Comparison of ENCODE assay signal across 1 cellular context in the genomic region with DNA sequence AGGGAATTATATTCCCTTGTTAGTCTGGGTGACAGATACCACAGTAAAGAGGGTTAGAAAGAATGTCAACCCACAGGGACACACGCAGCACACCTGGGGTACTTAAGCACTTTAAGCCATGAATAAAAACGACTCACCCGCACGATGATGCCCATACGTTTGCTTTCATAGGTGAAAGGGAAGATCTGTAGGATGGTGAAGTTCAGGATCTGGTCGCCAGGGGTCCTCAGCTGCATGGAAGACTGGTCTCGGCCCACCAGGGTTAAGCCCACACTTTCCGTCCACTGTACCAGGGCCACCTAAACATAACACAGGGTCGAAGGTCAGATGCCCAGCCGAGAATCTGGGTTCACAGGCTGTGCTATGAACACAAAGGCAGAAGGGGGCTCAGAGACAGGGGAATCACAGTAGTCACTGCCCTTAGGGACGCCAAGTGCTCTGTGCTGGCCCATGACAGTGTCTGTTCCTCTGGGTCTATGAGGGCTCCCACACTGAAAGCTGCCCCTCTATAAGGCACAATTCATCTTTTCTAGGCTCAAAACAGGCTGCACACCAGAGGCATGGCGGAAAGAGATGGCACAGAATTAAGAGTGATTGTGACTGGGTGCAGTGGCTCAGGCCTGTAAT.
TF ChIP-seq lines count a peak whose summit lies in the region.

No MANE protein-coding gene starts in this region.

TF ChIP-seq in HepG2, 621 proteins besides CTCF, POLR2A, EP300 and RAD21 (continued from another document and continues in another):
- TF ChIP-seq, protein P1, sequence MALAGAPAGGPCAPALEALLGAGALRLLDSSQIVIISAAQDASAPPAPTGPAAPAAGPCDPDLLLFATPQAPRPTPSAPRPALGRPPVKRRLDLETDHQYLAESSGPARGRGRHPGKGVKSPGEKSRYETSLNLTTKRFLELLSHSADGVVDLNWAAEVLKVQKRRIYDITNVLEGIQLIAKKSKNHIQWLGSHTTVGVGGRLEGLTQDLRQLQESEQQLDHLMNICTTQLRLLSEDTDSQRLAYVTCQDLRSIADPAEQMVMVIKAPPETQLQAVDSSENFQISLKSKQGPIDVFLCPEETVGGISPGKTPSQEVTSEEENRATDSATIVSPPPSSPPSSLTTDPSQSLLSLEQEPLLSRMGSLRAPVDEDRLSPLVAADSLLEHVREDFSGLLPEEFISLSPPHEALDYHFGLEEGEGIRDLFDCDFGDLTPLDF (CRISPR knock-in tag; IDR thresholded peaks at IDR 0.05), result no peak
- TF ChIP-seq MIER3 (CRISPR knock-in tag; IDR thresholded peaks at IDR 0.05; ENCODE audit: borderline replicate concordance) (no peak), THYN1 (CRISPR knock-in tag; IDR thresholded peaks at IDR 0.05; ENCODE audit: borderline replicate concordance, low read depth) (no peak), MEIS2 (CRISPR knock-in tag; IDR thresholded peaks at IDR 0.05) (no peak), ISL2 (CRISPR knock-in tag; IDR thresholded peaks at IDR 0.05) (no peak), ZKSCAN5 (CRISPR knock-in tag; IDR thresholded peaks at IDR 0.05) (no peak), TOPORS (CRISPR knock-in tag; IDR thresholded peaks at IDR 0.05) (peak; percentile 63; the same call in 1 of the 2 replicates), KLF13 (CRISPR knock-in tag; IDR thresholded peaks at IDR 0.05) (peak; percentile 50; the same call in 1 of the 2 replicates), STAG1 (CRISPR knock-in tag; IDR thresholded peaks at IDR 0.05) (peak; percentile 100), ZBTB1 (CRISPR knock-in tag; IDR thresholded peaks at IDR 0.05; ENCODE audit: borderline replicate concordance) (no peak), TCF7 (IDR thresholded peaks at IDR 0.05; ENCODE audit: low read depth) (no peak), CBFB (CRISPR knock-in tag; IDR thresholded peaks at IDR 0.05) (no peak), RORA (CRISPR knock-in tag; IDR thresholded peaks at IDR 0.05) (no peak), ZNF34 (CRISPR knock-in tag; IDR thresholded peaks at IDR 0.05; ENCODE audit: borderline replicate concordance) (0 out of 2 replicates have a peak, but pooled peaks have one; percentile 59), TEAD3 (CRISPR knock-in tag; optimal IDR thresholded peaks at IDR 0.05; ENCODE audit: borderline replicate concordance) (peak; percentile 81), ETV6 (CRISPR knock-in tag; conservative IDR thresholded peaks at IDR 0.05) (no peak), ZNF746 (CRISPR knock-in tag; IDR thresholded peaks at IDR 0.05) (no peak), PAWR (CRISPR knock-in tag; IDR thresholded peaks at IDR 0.05; ENCODE audit: borderline replicate concordance) (no peak), HES4 (CRISPR knock-in tag; IDR thresholded peaks at IDR 0.05; ENCODE audit: borderline replicate concordance) (no peak), ZNF326 (CRISPR knock-in tag; IDR thresholded peaks at IDR 0.05; ENCODE audit: borderline replicate concordance) (no peak), XBP1 (CRISPR knock-in tag; IDR thresholded peaks at IDR 0.05) (no peak), ZNF678 (CRISPR knock-in tag; IDR thresholded peaks at IDR 0.05) (no peak), BCL6 (CRISPR knock-in tag; IDR thresholded peaks at IDR 0.05) (no peak), MXD4 (CRISPR knock-in tag; IDR thresholded peaks at IDR 0.05) (no peak), ZNF773 (CRISPR knock-in tag; IDR thresholded peaks at IDR 0.05; ENCODE audit: borderline replicate concordance) (no peak), ZNF781 (CRISPR knock-in tag; IDR thresholded peaks at IDR 0.05; ENCODE audit: borderline replicate concordance, not compliant biosample characterization) (peak; percentile 52), ZMYM3 (CRISPR knock-in tag; IDR thresholded peaks at IDR 0.05) (0 out of 2 replicates have a peak, but pooled peaks have one; percentile 30), HCFC1 (IDR thresholded peaks at IDR 0.05; ENCODE audit: low read depth, low read length) (0 out of 2 replicates have a peak, but pooled peaks have one; percentile 18), ZNF547 (CRISPR knock-in tag; IDR thresholded peaks at IDR 0.05) (no peak), YEATS4 (CRISPR knock-in tag; IDR thresholded peaks at IDR 0.05; ENCODE audit: borderline replicate concordance) (no peak), ZNF562 (CRISPR knock-in tag; IDR thresholded peaks at IDR 0.05; ENCODE audit: borderline replicate concordance) (no peak), ERF (CRISPR knock-in tag; IDR thresholded peaks at IDR 0.05) (peak; percentile 79; the same call in 1 of the 2 replicates), ZNF674 (CRISPR knock-in tag; IDR thresholded peaks at IDR 0.05; ENCODE audit: low read depth) (no peak), ZNF839 (CRISPR knock-in tag; IDR thresholded peaks at IDR 0.05; ENCODE audit: borderline replicate concordance) (0 out of 2 replicates have a peak, but pooled peaks have one; percentile 36), TARDBP (CRISPR knock-in tag; IDR thresholded peaks at IDR 0.05) (peak; percentile 72; the same call in 1 of the 2 replicates), TEAD2 (CRISPR knock-in tag; IDR thresholded peaks at IDR 0.05) (no peak), ZFP36 (IDR thresholded peaks at IDR 0.05; ENCODE audit: borderline replicate concordance, low read depth, low read length, partially characterized antibody) (no peak)
- TF ChIP-seq, protein P2, sequence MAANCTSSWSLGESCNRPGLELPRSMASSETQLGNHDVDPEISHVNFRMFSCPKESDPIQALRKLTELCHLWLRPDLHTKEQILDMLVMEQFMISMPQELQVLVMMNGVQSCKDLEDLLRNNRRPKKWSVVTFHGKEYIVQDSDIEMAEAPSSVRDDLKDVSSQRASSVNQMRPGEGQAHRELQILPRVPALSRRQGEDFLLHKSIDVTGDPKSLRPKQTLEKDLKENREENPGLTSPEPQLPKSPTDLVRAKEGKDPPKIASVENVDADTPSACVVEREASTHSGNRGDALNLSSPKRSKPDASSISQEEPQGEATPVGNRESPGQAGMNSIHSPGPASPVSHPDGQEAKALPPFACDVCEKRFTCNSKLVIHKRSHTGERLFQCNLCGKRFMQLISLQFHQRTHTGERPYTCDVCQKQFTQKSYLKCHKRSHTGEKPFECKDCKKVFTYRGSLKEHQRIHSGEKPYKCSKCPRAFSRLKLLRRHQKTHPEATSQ (CRISPR knock-in tag; IDR thresholded peaks at IDR 0.05; ENCODE audit: borderline replicate concordance), result no peak
- TF ChIP-seq, protein P3, sequence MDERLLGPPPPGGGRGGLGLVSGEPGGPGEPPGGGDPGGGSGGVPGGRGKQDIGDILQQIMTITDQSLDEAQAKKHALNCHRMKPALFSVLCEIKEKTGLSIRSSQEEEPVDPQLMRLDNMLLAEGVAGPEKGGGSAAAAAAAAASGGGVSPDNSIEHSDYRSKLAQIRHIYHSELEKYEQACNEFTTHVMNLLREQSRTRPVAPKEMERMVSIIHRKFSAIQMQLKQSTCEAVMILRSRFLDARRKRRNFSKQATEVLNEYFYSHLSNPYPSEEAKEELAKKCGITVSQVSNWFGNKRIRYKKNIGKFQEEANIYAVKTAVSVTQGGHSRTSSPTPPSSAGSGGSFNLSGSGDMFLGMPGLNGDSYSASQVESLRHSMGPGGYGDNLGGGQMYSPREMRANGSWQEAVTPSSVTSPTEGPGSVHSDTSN (CRISPR knock-in tag; IDR thresholded peaks at IDR 0.05), result no peak
- TF ChIP-seq, protein P4, sequence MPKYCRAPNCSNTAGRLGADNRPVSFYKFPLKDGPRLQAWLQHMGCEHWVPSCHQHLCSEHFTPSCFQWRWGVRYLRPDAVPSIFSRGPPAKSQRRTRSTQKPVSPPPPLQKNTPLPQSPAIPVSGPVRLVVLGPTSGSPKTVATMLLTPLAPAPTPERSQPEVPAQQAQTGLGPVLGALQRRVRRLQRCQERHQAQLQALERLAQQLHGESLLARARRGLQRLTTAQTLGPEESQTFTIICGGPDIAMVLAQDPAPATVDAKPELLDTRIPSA (CRISPR knock-in tag; IDR thresholded peaks at IDR 0.05; ENCODE audit: borderline replicate concordance), result no peak
- TF ChIP-seq, protein P5, sequence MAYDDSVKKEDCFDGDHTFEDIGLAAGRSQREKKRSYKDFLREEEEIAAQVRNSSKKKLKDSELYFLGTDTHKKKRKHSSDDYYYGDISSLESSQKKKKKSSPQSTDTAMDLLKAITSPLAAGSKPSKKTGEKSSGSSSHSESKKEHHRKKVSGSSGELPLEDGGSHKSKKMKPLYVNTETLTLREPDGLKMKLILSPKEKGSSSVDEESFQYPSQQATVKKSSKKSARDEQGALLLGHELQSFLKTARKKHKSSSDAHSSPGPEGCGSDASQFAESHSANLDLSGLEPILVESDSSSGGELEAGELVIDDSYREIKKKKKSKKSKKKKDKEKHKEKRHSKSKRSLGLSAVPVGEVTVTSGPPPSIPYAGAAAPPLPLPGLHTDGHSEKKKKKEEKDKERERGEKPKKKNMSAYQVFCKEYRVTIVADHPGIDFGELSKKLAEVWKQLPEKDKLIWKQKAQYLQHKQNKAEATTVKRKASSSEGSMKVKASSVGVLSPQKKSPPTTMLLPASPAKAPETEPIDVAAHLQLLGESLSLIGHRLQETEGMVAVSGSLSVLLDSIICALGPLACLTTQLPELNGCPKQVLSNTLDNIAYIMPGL (CRISPR knock-in tag; IDR thresholded peaks at IDR 0.05; ENCODE audit: borderline replicate concordance in 1 of 2, low read depth in 1 of 2), result peak in 1 of 2 experiments; percentile 75; a peak in 2 of 4 replicates
- TF ChIP-seq, protein P6, sequence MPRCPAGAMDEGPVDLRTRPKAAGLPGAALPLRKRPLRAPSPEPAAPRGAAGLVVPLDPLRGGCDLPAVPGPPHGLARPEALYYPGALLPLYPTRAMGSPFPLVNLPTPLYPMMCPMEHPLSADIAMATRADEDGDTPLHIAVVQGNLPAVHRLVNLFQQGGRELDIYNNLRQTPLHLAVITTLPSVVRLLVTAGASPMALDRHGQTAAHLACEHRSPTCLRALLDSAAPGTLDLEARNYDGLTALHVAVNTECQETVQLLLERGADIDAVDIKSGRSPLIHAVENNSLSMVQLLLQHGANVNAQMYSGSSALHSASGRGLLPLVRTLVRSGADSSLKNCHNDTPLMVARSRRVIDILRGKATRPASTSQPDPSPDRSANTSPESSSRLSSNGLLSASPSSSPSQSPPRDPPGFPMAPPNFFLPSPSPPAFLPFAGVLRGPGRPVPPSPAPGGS (CRISPR knock-in tag; IDR thresholded peaks at IDR 0.05), result no peak
- TF ChIP-seq, protein P7, sequence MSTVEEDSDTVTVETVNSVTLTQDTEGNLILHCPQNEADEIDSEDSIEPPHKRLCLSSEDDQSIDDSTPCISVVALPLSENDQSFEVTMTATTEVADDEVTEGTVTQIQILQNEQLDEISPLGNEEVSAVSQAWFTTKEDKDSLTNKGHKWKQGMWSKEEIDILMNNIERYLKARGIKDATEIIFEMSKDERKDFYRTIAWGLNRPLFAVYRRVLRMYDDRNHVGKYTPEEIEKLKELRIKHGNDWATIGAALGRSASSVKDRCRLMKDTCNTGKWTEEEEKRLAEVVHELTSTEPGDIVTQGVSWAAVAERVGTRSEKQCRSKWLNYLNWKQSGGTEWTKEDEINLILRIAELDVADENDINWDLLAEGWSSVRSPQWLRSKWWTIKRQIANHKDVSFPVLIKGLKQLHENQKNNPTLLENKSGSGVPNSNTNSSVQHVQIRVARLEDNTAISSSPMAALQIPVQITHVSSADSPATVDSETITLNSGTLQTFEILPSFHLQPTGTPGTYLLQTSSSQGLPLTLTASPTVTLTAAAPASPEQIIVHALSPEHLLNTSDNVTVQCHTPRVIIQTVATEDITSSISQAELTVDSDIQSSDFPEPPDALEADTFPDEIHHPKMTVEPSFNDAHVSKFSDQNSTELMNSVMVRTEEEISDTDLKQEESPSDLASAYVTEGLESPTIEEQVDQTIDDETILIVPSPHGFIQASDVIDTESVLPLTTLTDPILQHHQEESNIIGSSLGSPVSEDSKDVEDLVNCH (CRISPR knock-in tag; IDR thresholded peaks at IDR 0.05), result no peak
- TF ChIP-seq, protein P8, sequence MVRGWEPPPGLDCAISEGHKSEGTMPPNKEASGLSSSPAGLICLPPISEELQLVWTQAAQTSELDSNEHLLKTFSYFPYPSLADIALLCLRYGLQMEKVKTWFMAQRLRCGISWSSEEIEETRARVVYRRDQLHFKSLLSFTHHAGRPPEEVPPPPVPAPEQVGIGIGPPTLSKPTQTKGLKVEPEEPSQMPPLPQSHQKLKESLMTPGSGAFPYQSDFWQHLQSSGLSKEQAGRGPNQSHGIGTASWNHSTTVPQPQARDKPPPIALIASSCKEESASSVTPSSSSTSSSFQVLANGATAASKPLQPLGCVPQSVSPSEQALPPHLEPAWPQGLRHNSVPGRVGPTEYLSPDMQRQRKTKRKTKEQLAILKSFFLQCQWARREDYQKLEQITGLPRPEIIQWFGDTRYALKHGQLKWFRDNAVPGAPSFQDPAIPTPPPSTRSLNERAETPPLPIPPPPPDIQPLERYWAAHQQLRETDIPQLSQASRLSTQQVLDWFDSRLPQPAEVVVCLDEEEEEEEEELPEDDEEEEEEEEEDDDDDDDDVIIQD (CRISPR knock-in tag; IDR thresholded peaks at IDR 0.05; ENCODE audit: low read depth), result 0 out of 2 replicates have a peak, but pooled peaks have one; percentile 52
- TF ChIP-seq, protein P9, sequence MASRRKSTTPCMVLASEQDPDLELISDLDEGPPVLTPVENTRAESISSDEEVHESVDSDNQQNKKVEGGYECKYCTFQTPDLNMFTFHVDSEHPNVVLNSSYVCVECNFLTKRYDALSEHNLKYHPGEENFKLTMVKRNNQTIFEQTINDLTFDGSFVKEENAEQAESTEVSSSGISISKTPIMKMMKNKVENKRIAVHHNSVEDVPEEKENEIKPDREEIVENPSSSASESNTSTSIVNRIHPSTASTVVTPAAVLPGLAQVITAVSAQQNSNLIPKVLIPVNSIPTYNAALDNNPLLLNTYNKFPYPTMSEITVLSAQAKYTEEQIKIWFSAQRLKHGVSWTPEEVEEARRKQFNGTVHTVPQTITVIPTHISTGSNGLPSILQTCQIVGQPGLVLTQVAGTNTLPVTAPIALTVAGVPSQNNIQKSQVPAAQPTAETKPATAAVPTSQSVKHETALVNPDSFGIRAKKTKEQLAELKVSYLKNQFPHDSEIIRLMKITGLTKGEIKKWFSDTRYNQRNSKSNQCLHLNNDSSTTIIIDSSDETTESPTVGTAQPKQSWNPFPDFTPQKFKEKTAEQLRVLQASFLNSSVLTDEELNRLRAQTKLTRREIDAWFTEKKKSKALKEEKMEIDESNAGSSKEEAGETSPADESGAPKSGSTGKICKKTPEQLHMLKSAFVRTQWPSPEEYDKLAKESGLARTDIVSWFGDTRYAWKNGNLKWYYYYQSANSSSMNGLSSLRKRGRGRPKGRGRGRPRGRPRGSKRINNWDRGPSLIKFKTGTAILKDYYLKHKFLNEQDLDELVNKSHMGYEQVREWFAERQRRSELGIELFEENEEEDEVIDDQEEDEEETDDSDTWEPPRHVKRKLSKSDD (CRISPR knock-in tag; IDR thresholded peaks at IDR 0.05; ENCODE audit: low read depth), result no peak
